ENCODE assay signal across 14 cellular contexts in genomic region chr1:221993444-221993948, GRCh38.
DNase-seq lines count a peak whose midpoint lies in the region; ATAC-seq, FAIRE-seq and TF ChIP-seq lines count a peak whose summit lies in the region.
"Had no signal": no experiment of that assay in that cellular context is flagged by ENCODE, and none has a peak within 500 bp of the region (broad histone marks: within the 10 kb centered on the region; RNA-seq: fewer than 3 reads in every experiment).

No MANE protein-coding gene starts in this region.

- H2BK120ac ChIP-seq in IMR-90 (ENCODE audit: low read depth, low read length) (peak overlapping the region; percentile 90), mesenchymal stem cell (ENCODE audit: low read depth, low read length) (no peak overlapping the region)

- H3K9ac ChIP-seq in SK-N-SH = no peak overlapping the region
- no peak overlapping the region for H3K9ac ChIP-seq in IMR-90 (ENCODE audit: low read depth, low read length)
- H3K9ac ChIP-seq in mesenchymal stem cell (ENCODE audit: low read length) = peak overlapping the region; percentile 12

- no peak overlapping the region for H3K4me3 ChIP-seq in SK-N-SH (ENCODE audit: low read depth in 2 of 2, low read length in 1 of 2)
- H3K4me3 ChIP-seq in IMR-90 (ENCODE audit: insufficient read depth, low read depth, low read length) = no peak overlapping the region
- no peak overlapping the region for H3K4me3 ChIP-seq in mesenchymal stem cell (ENCODE audit: insufficient read depth in 1 of 2, low read depth in 1 of 2, low read length in 2 of 2)
- H3K4me3 ChIP-seq in uterus = no peak overlapping the region
- H3K4me3 ChIP-seq: body of pancreas had no signal

- H2BK5ac ChIP-seq in IMR-90 (ENCODE audit: low read depth, low read length, poor library complexity, severe bottlenecking) (peak overlapping the region; percentile 96), mesenchymal stem cell (ENCODE audit: low read depth, low read length, poor library complexity, severe bottlenecking) (no peak overlapping the region)

- intact Hi-C loops in IMR-90 (cut with micrococcal nuclease) = loop anchor here (2.0 to 10.0 kb wide), 2 partner anchors 251 to 461 kb away; partner anchors contain the start of gene DUSP10
- intact Hi-C loops in uterus (cut with DNase I; ENCODE audit: low total_unique reads) = no loop called here

- peaks cover 27% of the 10 kb centered on the region for H3K9me1 ChIP-seq in IMR-90 (ENCODE audit: insufficient read depth, low read length)

- dilution Hi-C loops in IMR-90 (cut with HindIII; ENCODE audit: low sequenced_read_pairs, unreplicated experiment) = no loop called here

- H2AFZ ChIP-seq in SK-N-SH (ENCODE audit: low read depth) = no peak overlapping the region
- no peak overlapping the region for H2AFZ ChIP-seq in IMR-90 (replicated peaks; ENCODE audit: low read length, poor library complexity)
- H2AFZ ChIP-seq in mesenchymal stem cell (ENCODE audit: low read depth, low read length) = no peak overlapping the region

- no peak overlapping the region; the same call in 1 of the 2 replicates for H3K56ac ChIP-seq in IMR-90 (ENCODE audit: extremely low read depth, insufficient read depth, low read length)

- no peaks in the 10 kb centered on the region for H3K79me2 ChIP-seq in SK-N-SH (ENCODE audit: insufficient read depth)

- no peaks in the 10 kb centered on the region for H4K20me1 ChIP-seq in SK-N-SH (ENCODE audit: insufficient read depth)
- H4K20me1 ChIP-seq in IMR-90 (ENCODE audit: insufficient read depth, low read length) = no peaks in the 10 kb centered on the region

- H2AK5ac ChIP-seq in IMR-90 (ENCODE audit: low read depth, low read length) = peak overlapping the region; percentile 13
- no peak overlapping the region for H2AK5ac ChIP-seq in mesenchymal stem cell (ENCODE audit: low read length, severe bottlenecking)

- H2BK12ac ChIP-seq in mesenchymal stem cell (ENCODE audit: low read length in 2 of 2) = peak overlapping the region in 1 of 2 experiments; percentile 46

- peaks cover 47% of the 10 kb centered on the region for H3K4me1 Mint-ChIP-seq in activated naive CD8-positive, alpha-beta T cell treated with anti-CD3 and anti-CD28 coated beads, Interleukin-2, amount 50 U/mL, for 24 hours

- peak overlapping the region; percentile 45; the same call in 1 of the 2 replicates for H4K5ac ChIP-seq in IMR-90 (ENCODE audit: low read depth, low read length)

- POLR2A ChIA-PET in SK-N-SH (lab: Yijun Ruan, JAX) (no interaction called here), IMR-90 (lab: Charles Lee; ENCODE audit: unreplicated experiment) (no interaction called here)

- TF ChIP-seq POLR2A in IMR-90 (IDR thresholded peaks at IDR 0.05; ENCODE audit: low read depth, low read length) = no peak
- TF ChIP-seq POLR2A in uterus (IDR thresholded peaks at IDR 0.05) = no peak

- BruUV-seq in IMR-90 (replicated peaks; lab: Mats Ljungman, UMichigan) = no TSS peak

- peak; percentile 27 for TF ChIP-seq CTCF in SK-N-SH (IDR thresholded peaks at IDR 0.05)
- no peak for TF ChIP-seq CTCF in IMR-90 (conservative IDR thresholded peaks at IDR 0.05; ENCODE audit: low read depth, low read length)
- no peak for TF ChIP-seq CTCF in uterus (IDR thresholded peaks at IDR 0.05)

- H3K27me3 ChIP-seq in SK-N-SH (ENCODE audit: insufficient read depth) (no peaks in the 10 kb centered on the region), IMR-90 (ENCODE audit: control insufficient read depth, insufficient read depth, low read length) (no peaks in the 10 kb centered on the region), mesenchymal stem cell (ENCODE audit: control insufficient read depth in 1 of 2, insufficient read depth in 1 of 2, low read length in 2 of 2) (no peaks in the 10 kb centered on the region), uterus (no peaks in the 10 kb centered on the region)
- H3K27me3 ChIP-seq: body of pancreas had no signal

- H4K91ac ChIP-seq in IMR-90 (ENCODE audit: insufficient read depth, low read depth, low read length) (peak overlapping the region; percentile 87; the same call in 1 of the 2 replicates), mesenchymal stem cell (ENCODE audit: low read length) (no peak overlapping the region)

- no peak overlapping the region for H2AK9ac ChIP-seq in IMR-90 (replicated peaks; ENCODE audit: low read depth, low read length, poor library complexity)

- no peaks in the 10 kb centered on the region for H3K9me2 ChIP-seq in SK-N-SH

- no peak for ATAC-seq in SK-N-SH treated with all-trans-retinoic acid at 6 μM for 48 hours
- no peak for ATAC-seq in IMR-90 (ENCODE audit: low read depth)
- ATAC-seq in activated naive CD8-positive, alpha-beta T cell treated with anti-CD3 and anti-CD28 coated beads, Interleukin-2, amount 50 U/mL, for 24 hours = no peak
- ATAC-seq: body of pancreas, Right ventricle myocardium inferior had no signal

- H3F3A ChIP-seq in SK-N-SH (replicated peaks; ENCODE audit: insufficient read depth) = peaks cover 4% of the 10 kb centered on the region

- H3K14ac ChIP-seq in IMR-90 (replicated peaks; ENCODE audit: low read depth, low read length) (peak overlapping the region; percentile 93), mesenchymal stem cell (ENCODE audit: low read length in 2 of 2) (no peak overlapping the region)

- H3K4me2 ChIP-seq in SK-N-SH (no peak overlapping the region), IMR-90 (ENCODE audit: low read depth, low read length) (no peak overlapping the region), mesenchymal stem cell (ENCODE audit: low read length, poor library complexity, severe bottlenecking) (no peak overlapping the region)

- CTCF ChIA-PET in SK-N-SH (lab: Yijun Ruan, JAX) (interaction anchor here (1.0 kb wide), 1 partner anchor 462 kb away, joined by 3 read pairs; no protein-coding TSS in a partner anchor), IMR-90 (lab: Yijun Ruan, JAX) (no interaction called here)

- H3K23ac ChIP-seq in IMR-90 (ENCODE audit: low read depth, low read length) (no peak overlapping the region), mesenchymal stem cell (ENCODE audit: low read length in 2 of 2) (no peak overlapping the region)

- DNase-seq in SK-N-SH = no peak
- DNase-seq in IMR-90 = no peak
- no peak for DNase-seq in activated naive CD8-positive, alpha-beta T cell treated with anti-CD3 and anti-CD28 coated beads, Interleukin-2, amount 50 U/mL, for 24 hours
- no peak for DNase-seq in mesenchymal stem cell
- DNase-seq in SKM-1 (lab: John Stamatoyannopoulos, UW; ENCODE audit: unreplicated experiment) = no peak
- no peak for DNase-seq in uterus
- no peak for DNase-seq in RCC 7860 (ENCODE audit: low spot score)
- DNase-seq: body of pancreas; DMS153; effector CD4-positive, alpha-beta T cell; NCI-H1105 treated with DMSO at 0.1 percent for 48 hours; NCI-H446 treated with DMSO at 0.1 percent for 48 hours had no signal

- H3K79me1 ChIP-seq in IMR-90 (ENCODE audit: low read depth in 1 of 2, low read length in 2 of 2) (no peaks in the 10 kb centered on the region), mesenchymal stem cell (replicated peaks; ENCODE audit: low read length, poor library complexity, severe bottlenecking) (no peaks in the 10 kb centered on the region)

- H3K4ac ChIP-seq in IMR-90 (ENCODE audit: low read depth, low read length) (peak overlapping the region; percentile 73), mesenchymal stem cell (ENCODE audit: low read depth in 1 of 2, low read length in 2 of 2) (no peak overlapping the region)

- no peaks in the 10 kb centered on the region for H3K36me3 Mint-ChIP-seq in activated naive CD8-positive, alpha-beta T cell treated with anti-CD3 and anti-CD28 coated beads, Interleukin-2, amount 50 U/mL, for 24 hours (ENCODE audit: low read depth)

- H2BK20ac ChIP-seq in IMR-90 (ENCODE audit: low read depth, low read length) = peak overlapping the region; percentile 97

- H3K18ac ChIP-seq in IMR-90 (ENCODE audit: low read depth, low read length) = peak overlapping the region; percentile 99; the same call in 1 of the 2 replicates
- no peak overlapping the region for H3K18ac ChIP-seq in mesenchymal stem cell (ENCODE audit: low read depth in 1 of 2, low read length in 2 of 2)

- H3K27ac ChIP-seq in SK-N-SH (ENCODE audit: low read depth in 2 of 2, low read length in 1 of 2) (no peak overlapping the region), IMR-90 (ENCODE audit: insufficient read depth, low read length) (no peak overlapping the region), mesenchymal stem cell (ENCODE audit: low read length, poor library complexity, severe bottlenecking) (no peak overlapping the region), uterus (no peak overlapping the region)
- H3K27ac ChIP-seq: body of pancreas had no signal

- peak overlapping the region; percentile 83; the same call in 2 of the 3 replicates for H2BK15ac ChIP-seq in IMR-90 (ENCODE audit: low read depth, low read length)
- no peak overlapping the region for H2BK15ac ChIP-seq in mesenchymal stem cell (ENCODE audit: low read depth, poor library complexity, severe bottlenecking)

- FAIRE-seq in RCC 7860 (lab: Jason Lieb, UNC) = no peak

- H3K27ac Mint-ChIP-seq in activated naive CD8-positive, alpha-beta T cell treated with anti-CD3 and anti-CD28 coated beads, Interleukin-2, amount 50 U/mL, for 24 hours = peak overlapping the region; percentile 78

- H4K8ac ChIP-seq in IMR-90 (ENCODE audit: low read depth in 2 of 2, low read length in 2 of 2) = peak overlapping the region in 1 of 2 experiments; percentile 78; a peak in 2 of 4 replicates
- no peak overlapping the region for H4K8ac ChIP-seq in mesenchymal stem cell (ENCODE audit: low read length)

- H3K9me3 Mint-ChIP-seq in activated naive CD8-positive, alpha-beta T cell treated with anti-CD3 and anti-CD28 coated beads, Interleukin-2, amount 50 U/mL, for 24 hours = no peaks in the 10 kb centered on the region

- no peaks in the 10 kb centered on the region; a peak in 2 of 4 replicates for H3K4me1 ChIP-seq in SK-N-SH (ENCODE audit: control insufficient read depth in 1 of 2, insufficient read depth in 2 of 2, low read depth in 1 of 2, low read length in 1 of 2)
- H3K4me1 ChIP-seq in IMR-90 (ENCODE audit: control insufficient read depth, insufficient read depth, low read length) = peaks cover 39% of the 10 kb centered on the region
- H3K4me1 ChIP-seq in mesenchymal stem cell (ENCODE audit: control insufficient read depth, insufficient read depth, low read depth, low read length) = peaks cover 3% of the 10 kb centered on the region
- peaks cover 0 to 5% of the 10 kb centered on the region in 2 donors for H3K4me1 ChIP-seq in uterus
- H3K4me1 ChIP-seq: body of pancreas had no signal

- H3K4me3 Mint-ChIP-seq in activated naive CD8-positive, alpha-beta T cell treated with anti-CD3 and anti-CD28 coated beads, Interleukin-2, amount 50 U/mL, for 24 hours = no peak overlapping the region

- in situ Hi-C loops in IMR-90 (cut with MboI; ENCODE audit: low sequenced_read_pairs) = loop anchor here (10.0 kb wide), 2 partner anchors 249 to 461 kb away; partner anchors contain the start of gene DUSP10

- H3K27me3 Mint-ChIP-seq in activated naive CD8-positive, alpha-beta T cell treated with anti-CD3 and anti-CD28 coated beads, Interleukin-2, amount 50 U/mL, for 24 hours = no peaks in the 10 kb centered on the region

- H3K36me3 ChIP-seq in SK-N-SH (replicated peaks in 1 of 2; ENCODE audit: control insufficient read depth in 1 of 2, insufficient read depth in 2 of 2, low read length in 1 of 2) (no peaks in the 10 kb centered on the region), IMR-90 (ENCODE audit: control insufficient read depth, insufficient read depth, low read length) (no peaks in the 10 kb centered on the region), mesenchymal stem cell (ENCODE audit: control insufficient read depth in 1 of 2, insufficient read depth in 2 of 2, low read depth in 1 of 2, low read length in 2 of 2) (no peaks in the 10 kb centered on the region), uterus (no peaks in the 10 kb centered on the region)

- TF ChIP-seq RAD21 in SK-N-SH (IDR thresholded peaks at IDR 0.05; ENCODE audit: low read length) (no peak), IMR-90 (IDR thresholded peaks at IDR 0.05; ENCODE audit: low read length) (peak; percentile 17; the same call in 1 of the 2 replicates)

- no peak for TF ChIP-seq EP300 in SK-N-SH (IDR thresholded peaks at IDR 0.05; ENCODE audit: borderline replicate concordance in 1 of 2, low read depth in 1 of 2, low read length in 1 of 2)

- H3K9me3 ChIP-seq in SK-N-SH = no peaks in the 10 kb centered on the region
- H3K9me3 ChIP-seq in IMR-90 (ENCODE audit: control insufficient read depth, insufficient read depth, low read length) = no peaks in the 10 kb centered on the region
- H3K9me3 ChIP-seq in mesenchymal stem cell (ENCODE audit: control insufficient read depth, low read length) = no peaks in the 10 kb centered on the region
- H3K9me3 ChIP-seq in uterus = no peaks in the 10 kb centered on the region
- H3K9me3 ChIP-seq: body of pancreas had no signal
